20 cellular contexts compared by ENCODE assay signal in genomic region chr3:100810671-100811070, GRCh38.
DNase-seq lines count a peak whose midpoint lies in the region; ATAC-seq and TF ChIP-seq lines count a peak whose summit lies in the region.
"Had no signal": no experiment of that assay in that cellular context is flagged by ENCODE, and none has a peak within 500 bp of the region (broad histone marks: within the 10 kb centered on the region; RNA-seq: fewer than 3 reads in every experiment).

No MANE protein-coding gene starts in this region.

- no peak overlapping the region for H3K4me3 ChIP-seq in SK-N-SH (ENCODE audit: low read depth in 2 of 2, low read length in 1 of 2)
- no peak overlapping the region for H3K4me3 ChIP-seq in fibroblast of pulmonary artery (replicated peaks; ENCODE audit: low read depth, low read length)
- H3K4me3 ChIP-seq in smooth muscle cell, result no peak overlapping the region
- H3K4me3 ChIP-seq: gastrocnemius medialis, suprapubic skin had no signal

- no peaks in the 10 kb centered on the region for H3K9me3 ChIP-seq in SK-N-SH
- H3K9me3 ChIP-seq in smooth muscle cell (replicated peaks; ENCODE audit: low read depth), result no peaks in the 10 kb centered on the region
- H3K9me3 ChIP-seq: gastrocnemius medialis, suprapubic skin had no signal

- no peak overlapping the region for H3K27ac Mint-ChIP-seq in activated naive CD4-positive, alpha-beta T cell treated with anti-CD3 and anti-CD28 coated beads, Interleukin-2, amount 50 U/mL, for 72 hours
- H3K27ac Mint-ChIP-seq: activated naive CD8-positive, alpha-beta T cell; CD4-positive, CD25-positive, alpha-beta regulatory T cell; effector memory CD8-positive, alpha-beta T cell; T-cell had no signal

- no peaks in the 10 kb centered on the region for H3K36me3 Mint-ChIP-seq in activated naive CD4-positive, alpha-beta T cell treated with anti-CD3 and anti-CD28 coated beads, Interleukin-2, amount 50 U/mL, for 72 hours
- H3K36me3 Mint-ChIP-seq: activated naive CD8-positive, alpha-beta T cell; CD4-positive, CD25-positive, alpha-beta regulatory T cell; T-cell had no signal

- H2AFZ ChIP-seq in SK-N-SH (ENCODE audit: low read depth), result peak overlapping the region; percentile 48; the same call in 1 of the 2 replicates
- no peak overlapping the region for H2AFZ ChIP-seq in smooth muscle cell (ENCODE audit: low read depth)

- POLR2A ChIA-PET in SK-N-SH (lab: Yijun Ruan, JAX), result no interaction called here

- no peak overlapping the region for H3K9ac ChIP-seq in SK-N-SH
- no peak overlapping the region for H3K9ac ChIP-seq in smooth muscle cell (ENCODE audit: low read depth)

- TF ChIP-seq RAD21 in SK-N-SH (IDR thresholded peaks at IDR 0.05; ENCODE audit: low read length), result no peak

- H3K4me2 ChIP-seq in SK-N-SH (0 out of 2 replicates have a peak overlapping the region, but pooled peaks have one; percentile 7), smooth muscle cell (peak overlapping the region; percentile 65)

- TF ChIP-seq CTCF in SK-N-SH (IDR thresholded peaks at IDR 0.05) (no peak), fibroblast of pulmonary artery (IDR thresholded peaks at IDR 0.05; ENCODE audit: low read length, missing control alignments) (no peak), smooth muscle cell (IDR thresholded peaks at IDR 0.05; ENCODE audit: borderline replicate concordance, insufficient read depth, poor library complexity, severe bottlenecking) (no peak)

- CTCF ChIA-PET in SK-N-SH (lab: Yijun Ruan, JAX), result no interaction called here

- H3K27me3 ChIP-seq in SK-N-SH (ENCODE audit: insufficient read depth) (no peaks in the 10 kb centered on the region), smooth muscle cell (ENCODE audit: low read depth) (peaks cover 41% of the 10 kb centered on the region)
- H3K27me3 ChIP-seq: gastrocnemius medialis, suprapubic skin had no signal

- H3F3A ChIP-seq in SK-N-SH (replicated peaks; ENCODE audit: insufficient read depth) (peaks cover 11% of the 10 kb centered on the region), smooth muscle cell (ENCODE audit: low read depth) (no peaks in the 10 kb centered on the region)

- no peaks in the 10 kb centered on the region for H3K9me3 Mint-ChIP-seq in activated naive CD4-positive, alpha-beta T cell treated with anti-CD3 and anti-CD28 coated beads, Interleukin-2, amount 50 U/mL, for 72 hours
- H3K9me3 Mint-ChIP-seq: CD4-positive, CD25-positive, alpha-beta regulatory T cell; effector memory CD8-positive, alpha-beta T cell; T-cell had no signal

- no peaks in the 10 kb centered on the region for H3K9me2 ChIP-seq in SK-N-SH

- H3K4me1 ChIP-seq in SK-N-SH (ENCODE audit: control insufficient read depth in 1 of 2, insufficient read depth in 2 of 2, low read depth in 1 of 2, low read length in 1 of 2) (0 out of 4 replicates have a peak, but pooled peaks cover 0 to 9% of the 10 kb centered on the region in 2 experiments), smooth muscle cell (ENCODE audit: low read depth) (no peaks in the 10 kb centered on the region)
- H3K4me1 ChIP-seq: gastrocnemius medialis, suprapubic skin had no signal

- no peaks in the 10 kb centered on the region for H3K36me3 ChIP-seq in SK-N-SH (replicated peaks in 1 of 2; ENCODE audit: control insufficient read depth in 1 of 2, insufficient read depth in 2 of 2, low read length in 1 of 2)
- H3K36me3 ChIP-seq in smooth muscle cell (ENCODE audit: low read depth), result no peaks in the 10 kb centered on the region
- H3K36me3 ChIP-seq: gastrocnemius medialis had no signal

- peak in 1 of 2 experiments; percentile 20; a peak in 1 of 4 replicates for TF ChIP-seq EP300 in SK-N-SH (IDR thresholded peaks at IDR 0.05; ENCODE audit: borderline replicate concordance in 1 of 2, low read depth in 1 of 2, low read length in 1 of 2)

- H3K79me2 ChIP-seq in SK-N-SH (ENCODE audit: insufficient read depth) (no peaks in the 10 kb centered on the region), smooth muscle cell (ENCODE audit: low read depth) (no peaks in the 10 kb centered on the region)

- H3K27ac ChIP-seq in SK-N-SH (ENCODE audit: low read depth in 2 of 2, low read length in 1 of 2), result peak overlapping the region; percentile 2 to 59; a peak in 3 of 4 replicates
- peak overlapping the region; percentile 15 for H3K27ac ChIP-seq in smooth muscle cell (ENCODE audit: low read depth)
- H3K27ac ChIP-seq: gastrocnemius medialis, suprapubic skin had no signal

- WGBS in SK-N-SH (ENCODE audit: low lambda C conversion rate), result 36% methylated on average over 1 of the region's 1 CpG
- WGBS in smooth muscle cell (ENCODE audit: low lambda C conversion rate), result 42% methylated on average over 1 of the region's 1 CpG

- DNase-seq in GM03348 (ENCODE audit: low spot score) (peak; percentile 34), SK-N-SH (no peak), fibroblast of pulmonary artery (ENCODE audit: low read depth) (peak; percentile 51), smooth muscle cell (lab: John Stamatoyannopoulos, UW; ENCODE audit: unreplicated experiment) (no peak), HT-29 (ENCODE audit: low spot score) (no peak), SK-N-DZ (ENCODE audit: low spot score) (no peak)
- no peak for DNase-seq in activated naive CD4-positive, alpha-beta T cell treated with anti-CD3 and anti-CD28 coated beads, Interleukin-2, amount 50 U/mL, for 72 hours (ENCODE audit: low spot score in 2 of 2)
- DNase-seq: activated CD4-positive, alpha-beta T cell treated with anti-CD3 and anti-CD28 coated beads, Interleukin-2, amount 50 U/mL, for 4 hours; CD4-positive, CD25-positive, alpha-beta regulatory T cell; central memory CD4-positive, alpha-beta T cell; effector memory CD8-positive, alpha-beta T cell; gastrocnemius medialis; NCI-H187; occipital lobe; stimulated activated CD4-positive, alpha-beta T cell treated with anti-CD3 and anti-CD28 coated beads, Interleukin-2, amount 100 ng/mL, for 48 hours; T-cell had no signal

- no peak for ATAC-seq in HG02588 (IDR thresholded peaks at IDR 0.05; ENCODE audit: unreplicated experiment)
- ATAC-seq in activated naive CD4-positive, alpha-beta T cell treated with anti-CD3 and anti-CD28 coated beads, Interleukin-2, amount 50 U/mL, for 72 hours, result no peak
- ATAC-seq: effector memory CD8-positive, alpha-beta T cell; gastrocnemius medialis; sciatic nerve; T-cell had no signal

- H4K20me1 ChIP-seq in SK-N-SH (ENCODE audit: insufficient read depth) (no peaks in the 10 kb centered on the region), smooth muscle cell (ENCODE audit: low read depth) (no peaks in the 10 kb centered on the region)

TF ChIP-seq in SK-N-SH, 30 proteins besides CTCF, POLR2A, EP300 and RAD21:
- peak; percentile 34; the same call in 1 of the 2 replicates for TF ChIP-seq PBX3 (IDR thresholded peaks at IDR 0.05)
- TF ChIP-seq CHD2 (IDR thresholded peaks at IDR 0.05; ENCODE audit: low read length, partially characterized antibody), result no peak
- TF ChIP-seq FOXM1 (IDR thresholded peaks at IDR 0.05; ENCODE audit: low read depth), result no peak
- TF ChIP-seq REST (IDR thresholded peaks at IDR 0.05; ENCODE audit: low read depth, low read length), result no peak
- peak; percentile 41; the same call in 1 of the 2 replicates for TF ChIP-seq TCF12 (IDR thresholded peaks at IDR 0.05)
- peak; percentile 38; the same call in 1 of the 2 replicates for TF ChIP-seq MEF2A (IDR thresholded peaks at IDR 0.05; ENCODE audit: borderline replicate concordance, low read depth)
- no peak for TF ChIP-seq RFX5 (IDR thresholded peaks at IDR 0.05; ENCODE audit: low read length)
- TF ChIP-seq FOSL2 (IDR thresholded peaks at IDR 0.05; ENCODE audit: borderline replicate concordance, low read depth), result peak; percentile 46; the same call in 1 of the 2 replicates
- TF ChIP-seq YY1 (IDR thresholded peaks at IDR 0.05; ENCODE audit: low read depth), result no peak
- TF ChIP-seq JUND (IDR thresholded peaks at IDR 0.05), result peak; percentile 40; the same call in 1 of the 2 replicates
- no peak for TF ChIP-seq TEAD4 (IDR thresholded peaks at IDR 0.05; ENCODE audit: borderline replicate concordance, insufficient read depth)

Comparison
In these comparisons a context has a peak if more than half of its experiments do, and no peak if none do; other contexts are left out.
1. DNase-seq: peak in GM03348 (single experiment) and fibroblast of pulmonary artery (single experiment); none in SK-N-SH (single experiment), smooth muscle cell (single experiment), HT-29 (single experiment), SK-N-DZ (single experiment) and activated naive CD4-positive, alpha-beta T cell treated with anti-CD3 and anti-CD28 coated beads, Interleukin-2, amount 50 U/mL, for 72 hours (0 of 2).